ENCODE assay signal across 21 cellular contexts in genomic region chr16:3581392-3581791, GRCh38. TPM values are rescaled to one million over a fixed set of nuclear protein-coding genes. Genes with fewer than 3 reads are reported as not detected.
"Had no signal": no experiment of that assay in that cellular context is flagged by ENCODE, and none has a peak within 500 bp of the region (broad histone marks: within the 10 kb centered on the region; RNA-seq: fewer than 3 reads in every experiment).

No MANE protein-coding gene starts in this region.

- H3K4me3 ChIP-seq: left ventricle myocardium inferior, smooth muscle cell, stomach had no signal

- DNase-seq: activated B cell treated with CpG ODN at 0.5 μM for 24 hours; activated CD4-positive, alpha-beta T cell treated with anti-CD3 and anti-CD28 coated beads for 4 hours; activated CD8-positive, alpha-beta memory T cell treated with anti-CD3 and anti-CD28 coated beads for 24 hours; activated CD8-positive, alpha-beta memory T cell treated with anti-CD3 and anti-CD28 coated beads, Interleukin-2, amount 50 U/mL, for 48 hours; activated effector memory CD4-positive, alpha-beta T cell treated with anti-CD3 and anti-CD28 coated beads, Interleukin-2, amount 50 U/mL, for 16 hours; activated T-cell treated with anti-CD3 and anti-CD28 coated beads, Interleukin-2, amount 50 U/mL, for 48 hours; amniotic stem cell; dermis blood vessel endothelial cell; glutamatergic neuron; hypothalamus; left ventricle myocardium inferior; nucleus accumbens; stimulated activated CD4-positive, alpha-beta T cell treated with anti-CD3 and anti-CD28 coated beads, Interleukin-4, amount 100 ng/mL, for 1 hour; stomach; T-cell had no signal

- H3K27me3 Mint-ChIP-seq: activated B cell treated with CpG ODN at 0.5 μM for 24 hours, T-cell, type B pancreatic cell had no signal

- H3K9me3 ChIP-seq: left ventricle myocardium inferior, stomach had no signal

- H3K27me3 ChIP-seq: foreskin keratinocyte had no signal

- H3K27ac Mint-ChIP-seq: activated naive CD4-positive, alpha-beta T cell treated with anti-CD3 and anti-CD28 coated beads, Interleukin-2, amount 50 U/mL, for 72 hours; type B pancreatic cell had no signal

- ATAC-seq: activated naive CD4-positive, alpha-beta T cell treated with anti-CD3 and anti-CD28 coated beads, Interleukin-2, amount 50 U/mL, for 72 hours; sciatic nerve; T-cell had no signal

- H3K4me1 ChIP-seq: foreskin keratinocyte, left ventricle myocardium inferior had no signal

- H3K27ac ChIP-seq: epithelial cell of prostate, foreskin keratinocyte, left ventricle myocardium inferior, stomach had no signal

- H3K4me3 Mint-ChIP-seq: activated B cell treated with CpG ODN at 0.5 μM for 24 hours, type B pancreatic cell had no signal

- H3K9me3 Mint-ChIP-seq: activated B cell treated with CpG ODN at 0.5 μM for 24 hours; activated naive CD4-positive, alpha-beta T cell treated with anti-CD3 and anti-CD28 coated beads, Interleukin-2, amount 50 U/mL, for 72 hours; T-cell; type B pancreatic cell had no signal

- H3K4me2 ChIP-seq: smooth muscle cell had no signal

RNA-seq across cellular contexts. Expression of gene NLRC3, which starts 4.2 kb away (rescaled TPM):
- total RNA-seq: foreskin keratinocyte, smooth muscle cell had no signal
- polyA plus RNA-seq: foreskin keratinocyte had no signal
